29 cellular contexts compared by ENCODE assay signal in genomic region chr1:75129660-75130311, GRCh38. TPM values are rescaled to one million over a fixed set of nuclear protein-coding genes. Genes with fewer than 3 reads are reported as not detected.
DNase-seq lines count a peak whose midpoint lies in the region; ATAC-seq, FAIRE-seq and TF ChIP-seq lines count a peak whose summit lies in the region.
"Had no signal": no experiment of that assay in that cellular context is flagged by ENCODE, and none has a peak within 500 bp of the region (broad histone marks: within the 10 kb centered on the region; RNA-seq: fewer than 3 reads in every experiment).

No MANE protein-coding gene starts in this region.

- ATAC-seq in GM18520 (IDR thresholded peaks at IDR 0.05; ENCODE audit: unreplicated experiment) (no peak), mucosa of descending colon (no peak)
- ATAC-seq: activated naive CD8-positive, alpha-beta T cell treated with anti-CD3 and anti-CD28 coated beads, Interleukin-2, amount 50 U/mL, for 24 hours had no signal

- peaks cover 44% of the 10 kb centered on the region for H3K4me1 Mint-ChIP-seq in nephron progenitor cell
- H3K4me1 Mint-ChIP-seq in activated naive CD8-positive, alpha-beta T cell treated with anti-CD3 and anti-CD28 coated beads for 36 hours: peaks cover 6% of the 10 kb centered on the region

- peak overlapping the region; percentile 61 for H3K4me3 ChIP-seq in HUES6 (ENCODE audit: low read depth, low read length)
- H3K4me3 ChIP-seq in small intestine (ENCODE audit: low read depth in 1 of 2, low read length in 2 of 2): no peak overlapping the region
- no peak overlapping the region for H3K4me3 ChIP-seq in mucosa of descending colon
- H3K4me3 ChIP-seq: BLaER1, suprapubic skin, uterus had no signal

- H3K27me3 Mint-ChIP-seq in nephron progenitor cell (ENCODE audit: low read depth, poor library complexity): peaks cover 91% of the 10 kb centered on the region
- peaks cover 93% of the 10 kb centered on the region for H3K27me3 Mint-ChIP-seq in activated naive CD8-positive, alpha-beta T cell treated with anti-CD3 and anti-CD28 coated beads for 36 hours

- peak overlapping the region; percentile 29 for H3K4me3 Mint-ChIP-seq in nephron progenitor cell
- H3K4me3 Mint-ChIP-seq in activated naive CD8-positive, alpha-beta T cell treated with anti-CD3 and anti-CD28 coated beads for 36 hours: no peak overlapping the region
- H3K4me3 Mint-ChIP-seq: activated B cell treated with CpG ODN at 0.5 μM for 24 hours; activated naive CD8-positive, alpha-beta T cell treated with anti-CD3 and anti-CD28 coated beads, Interleukin-2, amount 50 U/mL, for 24 hours had no signal

- H3K36me3 ChIP-seq in HUES6 (ENCODE audit: control insufficient read depth, insufficient read depth, low read length) (no peaks in the 10 kb centered on the region), small intestine (ENCODE audit: control insufficient read depth in 2 of 2, insufficient read depth in 2 of 2, low read length in 2 of 2) (no peaks in the 10 kb centered on the region), mucosa of descending colon (ENCODE audit: low read depth) (no peaks in the 10 kb centered on the region)
- H3K36me3 ChIP-seq: BLaER1, suprapubic skin, uterus had no signal

- peaks cover 51% of the 10 kb centered on the region for H3K4me1 ChIP-seq in HUES6 (ENCODE audit: control insufficient read depth, insufficient read depth, low read length)
- no peaks in the 10 kb centered on the region for H3K4me1 ChIP-seq in small intestine (ENCODE audit: control insufficient read depth in 2 of 2, insufficient read depth in 1 of 2, low read depth in 1 of 2, low read length in 1 of 2)
- no peaks in the 10 kb centered on the region for H3K4me1 ChIP-seq in mucosa of descending colon (ENCODE audit: low read depth)
- H3K4me1 ChIP-seq: BLaER1, Caco-2 had no signal

- TF ChIP-seq CTCF in AG09319 (IDR thresholded peaks at IDR 0.05; ENCODE audit: low read depth, low read length) (no peak), nephron progenitor cell (IDR thresholded peaks at IDR 0.05) (no peak), mucosa of descending colon (IDR thresholded peaks at IDR 0.05) (no peak)

- H3K9me3 ChIP-seq in HUES6 (ENCODE audit: control insufficient read depth, insufficient read depth, low read depth, low read length) (no peaks in the 10 kb centered on the region), small intestine (ENCODE audit: control insufficient read depth, low read depth) (no peaks in the 10 kb centered on the region), mucosa of descending colon (no peaks in the 10 kb centered on the region)
- H3K9me3 ChIP-seq: Caco-2, suprapubic skin, uterus had no signal

- intact Hi-C loops in mucosa of descending colon (cut with DNase I, micrococcal nuclease): no loop called here

- no peak for FAIRE-seq in small intestine (lab: Jason Lieb, UNC)
- FAIRE-seq: kidney had no signal

- peaks cover 8% of the 10 kb centered on the region for H3K9me3 Mint-ChIP-seq in nephron progenitor cell
- H3K9me3 Mint-ChIP-seq in activated naive CD8-positive, alpha-beta T cell treated with anti-CD3 and anti-CD28 coated beads for 36 hours: peaks cover 15% of the 10 kb centered on the region
- H3K9me3 Mint-ChIP-seq: activated B cell treated with CpG ODN at 0.5 μM for 24 hours; activated naive CD8-positive, alpha-beta T cell treated with anti-CD3 and anti-CD28 coated beads, Interleukin-2, amount 50 U/mL, for 24 hours had no signal

- DNase-seq in AG09319 (ENCODE audit: extremely low read depth, low read depth): peak; percentile 83
- DNase-seq in fibroblast of gingiva (ENCODE audit: low read depth): peak; percentile 88
- DNase-seq in nephron progenitor cell: no peak
- no peak for DNase-seq in small intestine
- no peak for DNase-seq in mucosa of descending colon
- DNase-seq in activated naive CD8-positive, alpha-beta T cell treated with anti-CD3 and anti-CD28 coated beads for 36 hours: no peak
- DNase-seq: ACHN; activated B cell treated with CpG ODN at 0.5 μM for 24 hours; activated CD4-positive, alpha-beta T cell treated with anti-CD3 and anti-CD28 coated beads, Interleukin-2, amount 50 U/mL, for 48 hours; activated effector memory CD4-positive, alpha-beta T cell treated with Interleukin-2 at 50 U/mL for 16 hours; activated naive CD8-positive, alpha-beta T cell treated with anti-CD3 and anti-CD28 coated beads, Interleukin-2, amount 50 U/mL, for 24 hours; Caco-2; effector CD8-positive, alpha-beta T cell; foreskin melanocyte; hippocampal formation; kidney; NCI-H1436; NCI-H2107; NCI-H446 treated with DMSO at 0.1 percent for 48 hours; nucleus accumbens; Right ventricle myocardium superior; T1000; uterus had no signal

- WGBS in small intestine, 3 donors: 5 to 15% (median 10%) methylated on average over 28 of the region's 28 CpGs

- no peak overlapping the region for H3K9ac ChIP-seq in HUES6 (ENCODE audit: low read length)
- H3K9ac ChIP-seq: BLaER1 had no signal

- no peak overlapping the region for H3K27ac ChIP-seq in HUES6 (ENCODE audit: low read depth, low read length)
- H3K27ac ChIP-seq in small intestine (ENCODE audit: low read depth in 1 of 2, low read length in 1 of 2): no peak overlapping the region
- H3K27ac ChIP-seq: BLaER1, suprapubic skin, uterus had no signal

- H3K27me3 ChIP-seq in HUES6 (ENCODE audit: control insufficient read depth, insufficient read depth, low read length) (peaks cover 91% of the 10 kb centered on the region), small intestine (ENCODE audit: control insufficient read depth in 2 of 2, insufficient read depth in 2 of 2, low read length in 2 of 2) (peaks cover 15 to 83% of the 10 kb centered on the region in 2 donors)
- H3K27me3 ChIP-seq: BLaER1 had no signal

- H3K27ac Mint-ChIP-seq in nephron progenitor cell: no peak overlapping the region
- H3K27ac Mint-ChIP-seq in activated naive CD8-positive, alpha-beta T cell treated with anti-CD3 and anti-CD28 coated beads for 36 hours: no peak overlapping the region
- H3K27ac Mint-ChIP-seq: activated B cell treated with CpG ODN at 0.5 μM for 24 hours; activated naive CD8-positive, alpha-beta T cell treated with anti-CD3 and anti-CD28 coated beads, Interleukin-2, amount 50 U/mL, for 24 hours had no signal

- H3K36me3 Mint-ChIP-seq in nephron progenitor cell (ENCODE audit: low read depth): no peaks in the 10 kb centered on the region
- peaks cover 7% of the 10 kb centered on the region for H3K36me3 Mint-ChIP-seq in activated naive CD8-positive, alpha-beta T cell treated with anti-CD3 and anti-CD28 coated beads for 36 hours

RNA-seq across cellular contexts. Expression of gene LHX8, which starts 4.4 kb away (rescaled TPM):
- polyA plus RNA-seq in small intestine: not detected
- total RNA-seq in mucosa of descending colon: not detected
- not detected for total RNA-seq in activated naive CD8-positive, alpha-beta T cell treated with anti-CD3 and anti-CD28 coated beads for 36 hours
- total RNA-seq: activated B cell treated with CpG ODN at 0.5 μM for 24 hours, Caco-2, kidney, lower leg skin, OCI-LY7, Right ventricle myocardium superior, suprapubic skin had no signal

Comparison
In these comparisons a context has a peak if more than half of its experiments do, and no peak if none do; other contexts are left out.
1. DNase-seq: peak in AG09319 (single experiment) and fibroblast of gingiva (single experiment); none in nephron progenitor cell (single experiment), small intestine (single experiment), mucosa of descending colon (0 of 3) and activated naive CD8-positive, alpha-beta T cell treated with anti-CD3 and anti-CD28 coated beads for 36 hours (single experiment).